ENCODE assay signal across 9 cellular contexts in the genomic region with DNA sequence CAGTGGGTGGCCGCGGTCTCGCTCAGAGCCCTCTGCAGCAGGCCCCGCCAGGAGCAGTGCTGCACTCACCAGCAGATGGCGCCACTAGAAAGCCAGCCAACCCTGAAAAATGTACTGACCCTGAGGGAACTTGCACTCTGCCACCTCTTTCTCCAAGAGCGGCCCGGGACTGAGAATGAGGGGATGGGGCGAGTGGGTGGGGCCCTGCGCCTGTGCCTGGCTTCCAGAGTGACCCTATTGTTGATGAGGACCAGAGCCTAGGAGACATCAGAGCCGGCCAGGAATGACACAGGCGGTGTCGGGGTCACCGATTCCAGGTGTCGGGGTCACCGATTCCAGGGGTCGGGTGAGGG. TPM values are rescaled to one million over a fixed set of nuclear protein-coding genes. Genes with fewer than 3 reads are reported as not detected.
DNase-seq lines count a peak whose midpoint lies in the region; ATAC-seq, FAIRE-seq and TF ChIP-seq lines count a peak whose summit lies in the region.
"Had no signal": no experiment of that assay in that cellular context is flagged by ENCODE, and none has a peak within 500 bp of the region (broad histone marks: within the 10 kb centered on the region; RNA-seq: fewer than 3 reads in every experiment).

No MANE protein-coding gene starts in this region.

- in situ Hi-C loops in G401 (cut with HindIII; ENCODE audit: low sequenced_read_pairs), result no loop called here

- ATAC-seq in GM23338, result peak; percentile 96
- no peak for ATAC-seq in HG03039 (IDR thresholded peaks at IDR 0.05; ENCODE audit: unreplicated experiment)

- no peaks in the 10 kb centered on the region for H3K27me3 ChIP-seq in GM23338 (ENCODE audit: insufficient read depth)
- H3K27me3 ChIP-seq in WERI-Rb-1 (ENCODE audit: insufficient read depth, low read depth, severe bottlenecking), result no peaks in the 10 kb centered on the region
- H3K27me3 ChIP-seq in breast epithelium, result no peaks in the 10 kb centered on the region

- no peak overlapping the region for H3K4me3 Mint-ChIP-seq in GM23338

- H3K9ac ChIP-seq in kidney (ENCODE audit: low read length in 2 of 2), result no peak overlapping the region

- H3K4me1 Mint-ChIP-seq in GM23338, result peaks cover 13% of the 10 kb centered on the region

- no peak overlapping the region for H3K27ac Mint-ChIP-seq in GM23338

- H3K4me1 ChIP-seq in GM23338 (ENCODE audit: insufficient read depth), result no peaks in the 10 kb centered on the region
- H3K4me1 ChIP-seq in breast epithelium, result peaks cover 0 to 8% of the 10 kb centered on the region in 2 donors
- peaks cover 9 to 10% of the 10 kb centered on the region in 2 donors for H3K4me1 ChIP-seq in kidney (ENCODE audit: control insufficient read depth in 1 of 2, insufficient read depth in 1 of 2, low read depth in 1 of 2, low read length in 2 of 2)

- DNase-seq in G401 (ENCODE audit: low spot score) (peak; percentile 42), GM23338 (ENCODE audit: low spot score) (peak; percentile 89), NB4 (ENCODE audit: low read depth) (peak; percentile 82), WERI-Rb-1 (peak; percentile 90), breast epithelium (ENCODE audit: low spot score in 2 of 2) (peak; percentile 70 to 83), kidney (peak; percentile 90)
- peak; percentile 54 to 67 for DNase-seq in stimulated activated CD4-positive, alpha-beta T cell treated with anti-CD3 and anti-CD28 coated beads, Interleukin-15, amount 100 ng/mL, for 48 hours (ENCODE audit: low read depth in 2 of 2)

- peaks cover 7% of the 10 kb centered on the region for H3K27me3 Mint-ChIP-seq in GM23338 (ENCODE audit: insufficient read depth, low read depth, poor library complexity)

- H2AFZ ChIP-seq in GM23338, result no peak overlapping the region

- H3K27ac ChIP-seq in GM23338 (ENCODE audit: low read depth) (no peak overlapping the region), WERI-Rb-1 (no peak overlapping the region), breast epithelium (peak overlapping the region; percentile 62 to 91), kidney (ENCODE audit: low read depth in 2 of 2, low read length in 2 of 2) (peak overlapping the region; percentile 53 to 79)

- H3K9me3 Mint-ChIP-seq in GM23338, result no peaks in the 10 kb centered on the region

- no peak overlapping the region for H3K4me2 ChIP-seq in GM23338

- FAIRE-seq in kidney (lab: Jason Lieb, UNC), result no peak
- FAIRE-seq: endometrium had no signal

- TF ChIP-seq CTCF in GM23338 (conservative IDR thresholded peaks at IDR 0.05; ENCODE audit: low read depth in 2 of 2) (peak; percentile 87 to 99), NB4 (IDR thresholded peaks at IDR 0.05; ENCODE audit: low read depth, low read length) (peak; percentile 91), WERI-Rb-1 (IDR thresholded peaks at IDR 0.05; ENCODE audit: low read depth, low read length) (peak; percentile 97), breast epithelium (IDR thresholded peaks at IDR 0.05) (peak; percentile 86 to 91 (median 90)), kidney (IDR thresholded peaks at IDR 0.05; ENCODE audit: borderline replicate concordance, extremely low read depth, insufficient read depth) (peak; percentile 93)

- no peaks in the 10 kb centered on the region for H3K9me2 ChIP-seq in GM23338 (ENCODE audit: insufficient read depth)

- H3K79me2 ChIP-seq in GM23338 (replicated peaks; ENCODE audit: insufficient read depth), result no peaks in the 10 kb centered on the region

- no peaks in the 10 kb centered on the region for H3F3A ChIP-seq in GM23338 (replicated peaks; ENCODE audit: low read depth)

- TF ChIP-seq POLR2A in NB4 (IDR thresholded peaks at IDR 0.05; ENCODE audit: extremely low read depth, insufficient read length) (no peak), breast epithelium (IDR thresholded peaks at IDR 0.05) (no peak)

- no peaks in the 10 kb centered on the region for H4K20me1 ChIP-seq in GM23338 (replicated peaks; ENCODE audit: insufficient read depth)

- H3K36me3 Mint-ChIP-seq in GM23338 (ENCODE audit: low read depth), result no peaks in the 10 kb centered on the region; the same call in 2 of the 3 replicates

- H3K4me3 ChIP-seq in GM23338, result no peak overlapping the region
- H3K4me3 ChIP-seq in NB4 (ENCODE audit: low read depth, low read length), result no peak overlapping the region
- H3K4me3 ChIP-seq in WERI-Rb-1 (ENCODE audit: low read depth, low read length), result no peak overlapping the region
- H3K4me3 ChIP-seq in breast epithelium, result peak overlapping the region in 1 of 3 donors; percentile 7
- no peak overlapping the region for H3K4me3 ChIP-seq in kidney (ENCODE audit: low read length in 2 of 2)

- H3K36me3 ChIP-seq in GM23338 (ENCODE audit: insufficient read depth) (no peaks in the 10 kb centered on the region), WERI-Rb-1 (no peaks in the 10 kb centered on the region), breast epithelium (no peaks in the 10 kb centered on the region), kidney (ENCODE audit: control insufficient read depth in 1 of 2, insufficient read depth in 2 of 2, low read length in 2 of 2) (no peaks in the 10 kb centered on the region)

- intact Hi-C loops in breast epithelium (cut with DNase I; ENCODE audit: low total_unique reads), result loop anchor here (5.0 kb wide), 1 partner anchor 170 kb away; a partner anchor contains a TSS
- intact Hi-C loops in kidney (cut with DNase I), result no loop called here

- H3K9me3 ChIP-seq in WERI-Rb-1 (ENCODE audit: severe bottlenecking), result no peaks in the 10 kb centered on the region
- no peaks in the 10 kb centered on the region for H3K9me3 ChIP-seq in breast epithelium
- no peaks in the 10 kb centered on the region for H3K9me3 ChIP-seq in kidney (ENCODE audit: control insufficient read depth in 1 of 2, low read length in 2 of 2)

TF ChIP-seq in GM23338, 12 proteins besides CTCF, POLR2A, EP300 and RAD21 (continues in another document):
- TF ChIP-seq, protein P1, sequence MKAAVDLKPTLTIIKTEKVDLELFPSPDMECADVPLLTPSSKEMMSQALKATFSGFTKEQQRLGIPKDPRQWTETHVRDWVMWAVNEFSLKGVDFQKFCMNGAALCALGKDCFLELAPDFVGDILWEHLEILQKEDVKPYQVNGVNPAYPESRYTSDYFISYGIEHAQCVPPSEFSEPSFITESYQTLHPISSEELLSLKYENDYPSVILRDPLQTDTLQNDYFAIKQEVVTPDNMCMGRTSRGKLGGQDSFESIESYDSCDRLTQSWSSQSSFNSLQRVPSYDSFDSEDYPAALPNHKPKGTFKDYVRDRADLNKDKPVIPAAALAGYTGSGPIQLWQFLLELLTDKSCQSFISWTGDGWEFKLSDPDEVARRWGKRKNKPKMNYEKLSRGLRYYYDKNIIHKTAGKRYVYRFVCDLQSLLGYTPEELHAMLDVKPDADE (IDR thresholded peaks at IDR 0.05), result no peak
- TF ChIP-seq, protein P2, sequence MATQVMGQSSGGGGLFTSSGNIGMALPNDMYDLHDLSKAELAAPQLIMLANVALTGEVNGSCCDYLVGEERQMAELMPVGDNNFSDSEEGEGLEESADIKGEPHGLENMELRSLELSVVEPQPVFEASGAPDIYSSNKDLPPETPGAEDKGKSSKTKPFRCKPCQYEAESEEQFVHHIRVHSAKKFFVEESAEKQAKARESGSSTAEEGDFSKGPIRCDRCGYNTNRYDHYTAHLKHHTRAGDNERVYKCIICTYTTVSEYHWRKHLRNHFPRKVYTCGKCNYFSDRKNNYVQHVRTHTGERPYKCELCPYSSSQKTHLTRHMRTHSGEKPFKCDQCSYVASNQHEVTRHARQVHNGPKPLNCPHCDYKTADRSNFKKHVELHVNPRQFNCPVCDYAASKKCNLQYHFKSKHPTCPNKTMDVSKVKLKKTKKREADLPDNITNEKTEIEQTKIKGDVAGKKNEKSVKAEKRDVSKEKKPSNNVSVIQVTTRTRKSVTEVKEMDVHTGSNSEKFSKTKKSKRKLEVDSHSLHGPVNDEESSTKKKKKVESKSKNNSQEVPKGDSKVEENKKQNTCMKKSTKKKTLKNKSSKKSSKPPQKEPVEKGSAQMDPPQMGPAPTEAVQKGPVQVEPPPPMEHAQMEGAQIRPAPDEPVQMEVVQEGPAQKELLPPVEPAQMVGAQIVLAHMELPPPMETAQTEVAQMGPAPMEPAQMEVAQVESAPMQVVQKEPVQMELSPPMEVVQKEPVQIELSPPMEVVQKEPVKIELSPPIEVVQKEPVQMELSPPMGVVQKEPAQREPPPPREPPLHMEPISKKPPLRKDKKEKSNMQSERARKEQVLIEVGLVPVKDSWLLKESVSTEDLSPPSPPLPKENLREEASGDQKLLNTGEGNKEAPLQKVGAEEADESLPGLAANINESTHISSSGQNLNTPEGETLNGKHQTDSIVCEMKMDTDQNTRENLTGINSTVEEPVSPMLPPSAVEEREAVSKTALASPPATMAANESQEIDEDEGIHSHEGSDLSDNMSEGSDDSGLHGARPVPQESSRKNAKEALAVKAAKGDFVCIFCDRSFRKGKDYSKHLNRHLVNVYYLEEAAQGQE (IDR thresholded peaks at IDR 0.05; ENCODE audit: unreplicated experiment), result no peak
- TF ChIP-seq ZNF114 (CRISPR knock-in tag; IDR thresholded peaks at IDR 0.05), result no peak
- no peak for TF ChIP-seq EZH2phosphoT487 (IDR thresholded peaks at IDR 0.05; ENCODE audit: unreplicated experiment)

RNA-seq across cellular contexts. Expression of a gene that starts 2.9 kb away (rescaled TPM):
- 0.27 and 1.4 TPM in 2 replicates for total RNA-seq in G401 (2014; rRNA removed; shearing (Covaris generic))
- not detected in 2 replicates for total RNA-seq in GM23338 (2014; rRNA removed; shearing (Covaris generic))
- not detected in 2 replicates for polyA plus RNA-seq in GM23338 (2016; fragmentation: Nextera tagmentation; extraction: Ambion mirVana)
- total RNA-seq in breast epithelium, result 1 to 10 TPM in 2 of 3 donors, under 1 TPM in 1; 0.64 to 5.6 (median 5.4) TPM
- total RNA-seq in kidney, result 1.4 TPM
- 4.7 TPM for polyA plus RNA-seq in kidney (ENCODE audit: insufficient read depth, low read depth, low replicate concordance)

RNA-seq across cellular contexts. Expression of a gene that starts 24.1 kb away (rescaled TPM):
- 13.0 and 14.0 TPM in 2 replicates for total RNA-seq in G401 (2014; rRNA removed; shearing (Covaris generic))
- 10.6 and 14.7 TPM in 2 replicates for total RNA-seq in GM23338 (2014; rRNA removed; shearing (Covaris generic))
- 5.9 and 6.7 TPM in 2 replicates for polyA plus RNA-seq in GM23338 (2016; fragmentation: Nextera tagmentation; extraction: Ambion mirVana)
- 1 to 10 TPM; 3.2 to 6.6 (median 5.2) TPM for total RNA-seq in breast epithelium
- 7.2 TPM for total RNA-seq in kidney
- polyA plus RNA-seq in kidney (ENCODE audit: insufficient read depth, low read depth, low replicate concordance), result 9.0 TPM

RNA-seq across cellular contexts. Expression of a gene that starts 36.7 kb away (rescaled TPM):
- 18.1 and 22.9 TPM in 2 replicates for total RNA-seq in G401 (2014; rRNA removed; shearing (Covaris generic))
- total RNA-seq in GM23338 (2014; rRNA removed; shearing (Covaris generic)), result 58.8 and 62.2 TPM in 2 replicates
- polyA plus RNA-seq in GM23338 (2016; fragmentation: Nextera tagmentation; extraction: Ambion mirVana) (15.5 and 20.2 TPM in 2 replicates), kidney (ENCODE audit: insufficient read depth, low read depth, low replicate concordance) (7.6 TPM)
- total RNA-seq in breast epithelium (10 to 100 TPM; 14.4 to 17.1 (median 16.5) TPM), kidney (16.9 TPM)

Comparison
In these comparisons a context has a peak if more than half of its experiments do, and no peak if none do; other contexts are left out.
1. H3K27ac ChIP-seq: peak in breast epithelium (2 of 2) and kidney (2 of 2); none in GM23338 (single experiment) and WERI-Rb-1 (single experiment).
2. Peak in every context shown above with its lines, with median percentiles within 50 percentile points of each other: DNase-seq and CTCF ChIP-seq.